25 cellular contexts compared by ENCODE assay signal in genomic region chr22:37558815-37559214, GRCh38. TPM values are rescaled to one million over a fixed set of nuclear protein-coding genes. Genes with fewer than 3 reads are reported as not detected.
DNase-seq lines count a peak whose midpoint lies in the region; ATAC-seq and TF ChIP-seq lines count a peak whose summit lies in the region.
"Had no signal": no experiment of that assay in that cellular context is flagged by ENCODE, and none has a peak within 500 bp of the region (broad histone marks: within the 10 kb centered on the region; RNA-seq: fewer than 3 reads in every experiment).

No MANE protein-coding gene starts in this region.

- H3K27me3 ChIP-seq in right atrium auricular region (no peaks in the 10 kb centered on the region), liver (ENCODE audit: control insufficient read depth in 4 of 4, insufficient read depth in 4 of 4, low read length in 3 of 4) (no peaks in the 10 kb centered on the region)
- H3K27me3 ChIP-seq: brain microvascular endothelial cell had no signal

- CTCF ChIA-PET in activated CD8-positive, alpha-beta T cell treated with anti-CD3 and anti-CD28 coated beads for 36 hours (lab: Charles Lee), result interaction anchor here (1.1 to 15.7 kb wide), 5 partner anchors 8 to 48 kb away, joined by 4 to 501 read pairs (median 11); partner anchors contain the start of gene LGALS2

- H3K4me3 Mint-ChIP-seq in progenitor cell of endocrine pancreas (ENCODE audit: low read depth), result peak overlapping the region; percentile 71
- no peak overlapping the region for H3K4me3 Mint-ChIP-seq in activated CD8-positive, alpha-beta T cell treated with anti-CD3 and anti-CD28 coated beads for 36 hours
- H3K4me3 Mint-ChIP-seq: activated CD4-positive, alpha-beta memory T cell treated with anti-CD3 and anti-CD28 coated beads for 36 hours had no signal

- peaks cover 4% of the 10 kb centered on the region for H3K36me3 Mint-ChIP-seq in progenitor cell of endocrine pancreas (ENCODE audit: insufficient read depth)
- H3K36me3 Mint-ChIP-seq in activated CD8-positive, alpha-beta T cell treated with anti-CD3 and anti-CD28 coated beads for 36 hours (ENCODE audit: low read depth), result no peaks in the 10 kb centered on the region
- H3K36me3 Mint-ChIP-seq: activated CD4-positive, alpha-beta memory T cell treated with anti-CD3 and anti-CD28 coated beads for 36 hours had no signal

- H3K27ac Mint-ChIP-seq in progenitor cell of endocrine pancreas, result peak overlapping the region; percentile 52
- no peak overlapping the region for H3K27ac Mint-ChIP-seq in activated CD8-positive, alpha-beta T cell treated with anti-CD3 and anti-CD28 coated beads for 36 hours
- H3K27ac Mint-ChIP-seq: activated CD4-positive, alpha-beta memory T cell treated with anti-CD3 and anti-CD28 coated beads for 36 hours had no signal

- H3K4me1 ChIP-seq in right atrium auricular region (peaks cover 0 to 58% of the 10 kb centered on the region in 2 donors), liver (ENCODE audit: control insufficient read depth in 4 of 4, insufficient read depth in 4 of 4, low read length in 3 of 4) (peaks cover 28 to 51% (median 39%) of the 10 kb centered on the region in 4 donors)

- peaks cover 45% of the 10 kb centered on the region for H3K4me1 Mint-ChIP-seq in progenitor cell of endocrine pancreas (ENCODE audit: low read depth)
- peaks cover 19% of the 10 kb centered on the region for H3K4me1 Mint-ChIP-seq in activated CD8-positive, alpha-beta T cell treated with anti-CD3 and anti-CD28 coated beads for 36 hours (ENCODE audit: low read depth)

- no peak for TF ChIP-seq RAD21 in liver (IDR thresholded peaks at IDR 0.05)

- H3K9me3 Mint-ChIP-seq in progenitor cell of endocrine pancreas (ENCODE audit: low read depth), result no peaks in the 10 kb centered on the region
- no peaks in the 10 kb centered on the region for H3K9me3 Mint-ChIP-seq in activated CD8-positive, alpha-beta T cell treated with anti-CD3 and anti-CD28 coated beads for 36 hours
- H3K9me3 Mint-ChIP-seq: activated CD4-positive, alpha-beta memory T cell treated with anti-CD3 and anti-CD28 coated beads for 36 hours had no signal

- TF ChIP-seq CTCF in right atrium auricular region (IDR thresholded peaks at IDR 0.05) (no peak), liver (IDR thresholded peaks at IDR 0.05; ENCODE audit: low read depth, low read length, missing input control) (no peak), progenitor cell of endocrine pancreas (IDR thresholded peaks at IDR 0.05; ENCODE audit: unreplicated experiment) (no peak)
- no peak for TF ChIP-seq CTCF in activated CD8-positive, alpha-beta T cell treated with anti-CD3 and anti-CD28 coated beads for 36 hours (IDR thresholded peaks at IDR 0.05)

- H3K9me3 ChIP-seq in right atrium auricular region (no peaks in the 10 kb centered on the region), liver (ENCODE audit: control insufficient read depth in 4 of 4, low read length in 3 of 4) (no peaks in the 10 kb centered on the region)
- H3K9me3 ChIP-seq: A549, mucosa of descending colon had no signal

- DNase-seq in right atrium auricular region (ENCODE audit: low spot score) (no peak), Right ventricle myocardium inferior (ENCODE audit: missing footprints) (no peak), progenitor cell of endocrine pancreas (ENCODE audit: low spot score, unreplicated experiment) (no peak), dedifferentiated amniotic fluid mesenchymal stem cell (ENCODE audit: extremely low spot score) (no peak)
- no peak for DNase-seq in activated CD8-positive, alpha-beta T cell treated with anti-CD3 and anti-CD28 coated beads for 36 hours
- DNase-seq: activated CD4-positive, alpha-beta memory T cell treated with anti-CD3 and anti-CD28 coated beads for 36 hours; activated naive CD4-positive, alpha-beta T cell treated with anti-CD3 and anti-CD28 coated beads, Interleukin-2, amount 50 U/mL, for 16 hours; activated T-cell treated with anti-CD3 and anti-CD28 coated beads, Interleukin-2, amount 50 U/mL, for 1 hour; brain microvascular endothelial cell; DMS53; glutamatergic neuron; GM23248; mucosa of descending colon; NCI-H1092 treated with DMSO at 0.1 percent for 48 hours; NCI-H69; SHP77 treated with DMSO at 0.1 percent for 48 hours; stimulated activated CD4-positive, alpha-beta T cell treated with anti-CD3 and anti-CD28 coated beads, Interleukin-2, amount 100 ng/mL, for 48 hours had no signal

- H3K4me3 ChIP-seq in right atrium auricular region (no peak overlapping the region), liver (ENCODE audit: low read depth in 1 of 3, low read length in 3 of 3) (no peak overlapping the region)
- H3K4me3 ChIP-seq: A549, mucosa of descending colon had no signal

- ATAC-seq in Right ventricle myocardium inferior (no peak), HG03159 (IDR thresholded peaks at IDR 0.05; ENCODE audit: unreplicated experiment) (no peak), esophagus mucosa (no peak)
- no peak for ATAC-seq in activated CD8-positive, alpha-beta T cell treated with anti-CD3 and anti-CD28 coated beads for 36 hours
- ATAC-seq: A549, mucosa of descending colon had no signal

- H3K27me3 Mint-ChIP-seq in progenitor cell of endocrine pancreas, result no peaks in the 10 kb centered on the region
- peaks cover 51% of the 10 kb centered on the region for H3K27me3 Mint-ChIP-seq in activated CD8-positive, alpha-beta T cell treated with anti-CD3 and anti-CD28 coated beads for 36 hours

- POLR2A ChIA-PET in activated CD8-positive, alpha-beta T cell treated with anti-CD3 and anti-CD28 coated beads for 36 hours (lab: Charles Lee), result interaction anchor here (1.6 kb wide), 1 partner anchor 8 kb away, joined by 8 read pairs; no protein-coding TSS in a partner anchor

- no peaks in the 10 kb centered on the region for H3K36me3 ChIP-seq in right atrium auricular region
- no peaks in the 10 kb centered on the region for H3K36me3 ChIP-seq in liver (ENCODE audit: control insufficient read depth in 4 of 4, insufficient read depth in 3 of 4, low read depth in 1 of 4, low read length in 3 of 4)

- intact Hi-C loops in Right ventricle myocardium inferior (cut with DNase I), result no loop called here
- intact Hi-C loops in activated CD8-positive, alpha-beta T cell treated with anti-CD3 and anti-CD28 coated beads for 36 hours (cut with micrococcal nuclease), result no loop called here

- no peak overlapping the region for H3K9ac ChIP-seq in liver (ENCODE audit: low read depth in 1 of 2, low read length in 2 of 2)

- WGBS in liver, result 87% methylated on average over 7 of the region's 7 CpGs

- H3K27ac ChIP-seq in right atrium auricular region, result peak overlapping the region; percentile 23 to 98
- H3K27ac ChIP-seq in liver (ENCODE audit: low read depth in 1 of 2, low read length in 2 of 2), result peak overlapping the region; percentile 66 to 96
- H3K27ac ChIP-seq: brain microvascular endothelial cell, C4-2B had no signal

TF ChIP-seq in liver, 16 proteins besides CTCF, POLR2A, EP300 and RAD21 (continues in another document):
- TF ChIP-seq MAX (IDR thresholded peaks at IDR 0.05) (no peak), HNF4G (IDR thresholded peaks at IDR 0.05) (no peak), ZBTB33 (IDR thresholded peaks at IDR 0.05) (no peak), SP1 (IDR thresholded peaks at IDR 0.05) (no peak), HNF4A (conservative IDR thresholded peaks at IDR 0.05) (no peak), ATF3 (IDR thresholded peaks at IDR 0.05) (no peak), FOXA2 (IDR thresholded peaks at IDR 0.05) (no peak)

RNA-seq across cellular contexts. Expression of gene CDC42EP1, which starts 1.5 kb away (rescaled TPM):
- total RNA-seq in right atrium auricular region (10 to 100 TPM; 20.7 to 34.8 TPM), Right ventricle myocardium inferior (17.7 TPM), liver (10 to 100 TPM; 10.2 to 18.8 TPM), progenitor cell of endocrine pancreas (52.6 TPM in 2 replicates), esophagus mucosa (117 TPM)
- 10 to 100 TPM; 43.6 to 66.6 TPM for polyA plus RNA-seq in liver
- total RNA-seq in activated CD8-positive, alpha-beta T cell treated with anti-CD3 and anti-CD28 coated beads for 36 hours, result under 1 TPM; 0.59 to 0.72 TPM

RNA-seq across cellular contexts. Expression of gene LGALS2, which starts 21.1 kb away (rescaled TPM):
- total RNA-seq in right atrium auricular region (not detected), Right ventricle myocardium inferior (0.60 TPM), liver (1 to 10 TPM in 1 of 2 donors, under 1 TPM in 1; 0.33 to 3.4 TPM), progenitor cell of endocrine pancreas (2.7 and 4.3 TPM in 2 replicates), esophagus mucosa (not detected)
- 1 to 10 TPM in 1 of 2 donors, under 1 TPM in 1; 0.81 to 2.3 TPM for polyA plus RNA-seq in liver
- total RNA-seq in activated CD8-positive, alpha-beta T cell treated with anti-CD3 and anti-CD28 coated beads for 36 hours, result not detected
- total RNA-seq: activated CD4-positive, alpha-beta memory T cell treated with anti-CD3 and anti-CD28 coated beads for 36 hours; GM23248; LHCN-M2; skeletal muscle tissue had no signal

RNA-seq across cellular contexts. Expression of gene CARD10, which starts 39.6 kb away (rescaled TPM):
- total RNA-seq in right atrium auricular region (1 to 10 TPM; 4.2 to 5.8 TPM), Right ventricle myocardium inferior (10.3 TPM), liver (1 to 10 TPM; 7.8 to 8.9 TPM), progenitor cell of endocrine pancreas (44.1 and 46.7 TPM in 2 replicates), esophagus mucosa (10.5 TPM)
- 10 to 100 TPM in 1 of 2 donors, 1 to 10 TPM in 1; 7.9 to 14.0 TPM for polyA plus RNA-seq in liver
- under 1 TPM; 0.09 to 0.18 TPM for total RNA-seq in activated CD8-positive, alpha-beta T cell treated with anti-CD3 and anti-CD28 coated beads for 36 hours
- total RNA-seq: T-helper 1 cell treated with Interleukin-12 subunit alpha and Interleukin-12 subunit beta and Interleukin-4 antibody, amounts not matched to agents 30 ng/mL and 1 ng/mL, for 36 hours had no signal

RNA-seq across cellular contexts. Expression of gene GGA1, which starts 49.8 kb away (rescaled TPM):
- total RNA-seq in right atrium auricular region, result 10 to 100 TPM; 17.7 to 29.0 TPM
- total RNA-seq in Right ventricle myocardium inferior, result 26.7 TPM
- 10 to 100 TPM; 17.4 to 26.4 TPM for total RNA-seq in liver
- polyA plus RNA-seq in liver, result 10 to 100 TPM; 15.1 to 18.2 TPM
- total RNA-seq in progenitor cell of endocrine pancreas, result 121 and 132 TPM in 2 replicates
- total RNA-seq in activated CD8-positive, alpha-beta T cell treated with anti-CD3 and anti-CD28 coated beads for 36 hours, result 10 to 100 TPM; 59.7 to 62.8 TPM
- total RNA-seq in esophagus mucosa, result 28.4 TPM

Comparison
In these comparisons a context has a peak if more than half of its experiments do, and no peak if none do; other contexts are left out.
1. RNA of gene CDC42EP1, which starts 1.5 kb away (total RNA-seq): 117 TPM in esophagus mucosa (single experiment), 52.6 TPM in progenitor cell of endocrine pancreas, 20.7 to 34.8 TPM in right atrium auricular region, 10.2 to 18.8 TPM in liver and 17.7 TPM in Right ventricle myocardium inferior (single experiment); 0.59 to 0.72 TPM in activated CD8-positive, alpha-beta T cell treated with anti-CD3 and anti-CD28 coated beads for 36 hours; every median in the first group is over 4 times any median in the second.